ENCODE assay signal across 8 cellular contexts in the genomic region with DNA sequence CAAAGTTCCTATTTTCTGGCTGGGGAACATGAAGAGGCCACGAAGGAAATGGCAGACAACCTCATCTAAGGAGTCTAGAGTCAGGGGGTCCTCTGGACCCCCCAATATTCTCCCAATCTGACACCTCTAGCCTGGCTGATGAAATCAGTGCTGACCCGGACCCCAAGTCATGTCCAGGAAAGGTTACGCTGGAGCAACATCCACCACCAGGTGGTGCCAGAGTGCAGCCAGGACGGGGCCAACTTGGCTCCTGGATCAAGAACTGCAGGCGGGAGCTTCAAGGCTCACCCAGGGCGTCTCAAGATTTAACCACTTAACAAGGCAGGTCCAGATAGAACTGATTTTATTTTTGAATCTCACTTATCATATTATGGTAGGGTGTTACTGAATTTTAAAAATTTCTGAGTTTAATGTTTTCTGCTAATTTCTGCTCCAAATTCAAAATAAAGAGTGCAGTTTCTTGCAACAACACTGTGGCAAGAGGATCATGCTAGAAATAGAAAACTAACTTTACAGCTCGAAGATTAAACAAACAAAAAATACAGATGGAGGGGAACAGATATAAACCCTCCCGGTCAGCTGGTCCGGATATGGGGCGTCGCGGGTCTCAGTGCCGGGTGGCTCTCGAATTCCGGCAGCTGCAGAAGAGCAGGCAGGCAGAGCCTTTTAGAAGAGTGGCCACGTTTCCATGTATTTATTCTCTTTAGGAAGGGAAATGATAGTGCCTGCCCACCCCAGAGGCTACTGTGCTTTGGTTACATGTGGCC.
DNase-seq lines count a peak whose midpoint lies in the region; ATAC-seq, FAIRE-seq and TF ChIP-seq lines count a peak whose summit lies in the region.

No MANE protein-coding gene starts in this region.

- ATAC-seq in GM18867 (IDR thresholded peaks at IDR 0.05; ENCODE audit: unreplicated experiment) (peak; percentile 43), GM12878 (peak; percentile 89), GM21390 (IDR thresholded peaks at IDR 0.05; ENCODE audit: unreplicated experiment) (no peak)

- SMC1A ChIA-PET in GM12878 (lab: Charles Lee; ENCODE audit: uncharacterized antibody, unreplicated experiment), result interaction anchor here (0.6 to 5.2 kb wide), 5 partner anchors 46 to 1526 kb away, joined by 3 to 26 read pairs (median 4); no protein-coding TSS in a partner anchor

- H2AFZ ChIP-seq in GM12878 (ENCODE audit: control insufficient read depth, low read depth, low read length), result no peak overlapping the region

- no peak overlapping the region for H3K4me3 ChIP-seq in NB4 (ENCODE audit: low read depth, low read length)
- no peak overlapping the region for H3K4me3 ChIP-seq in GM12878
- H3K4me3 ChIP-seq in iPS-20b (ENCODE audit: low read length), result no peak overlapping the region
- no peak overlapping the region for H3K4me3 ChIP-seq in spleen

- no peaks in the 10 kb centered on the region for H3K79me2 ChIP-seq in GM12878 (ENCODE audit: control insufficient read depth, insufficient read depth, low read length)

- intact Hi-C loops in GM12878 (cut with micrococcal nuclease; ENCODE audit: unreplicated experiment) (loop anchor here (2.0 to 5.0 kb wide), 3 partner anchors 373 to 612 kb away; a partner anchor contains a TSS), spleen (cut with DNase I; ENCODE audit: low total_unique reads) (loop anchor here (2.0 to 5.0 kb wide), 2 partner anchors 185 to 612 kb away; a partner anchor contains a TSS)

- no peak overlapping the region for H3K4me2 ChIP-seq in GM12878 (ENCODE audit: control insufficient read depth, insufficient read depth)

- H3K9ac ChIP-seq in GM12878 (ENCODE audit: control insufficient read depth, insufficient read depth, low read length), result no peak overlapping the region
- H3K9ac ChIP-seq in iPS-20b (ENCODE audit: low read depth, low read length), result peak overlapping the region; percentile 46; the same call in 1 of the 2 replicates

- 40% methylated on average over 16 of the region's 16 CpGs for WGBS in GM12878 (ENCODE audit: insufficient coverage, insufficient replicate concordance, low lambda C conversion rate, missing lambda C conversion rate)
- 45 to 53% (median 48%) methylated on average over 16 of the region's 16 CpGs for WGBS in spleen, 5 donors

- TF ChIP-seq RAD21 in GM12878 (IDR thresholded peaks at IDR 0.05; ENCODE audit: insufficient read depth, low read depth, low read length), result peak; percentile 92

- TF ChIP-seq CTCF in NB4 (IDR thresholded peaks at IDR 0.05; ENCODE audit: low read depth, low read length), result peak; percentile 99
- peak; percentile 88 to 95 (median 93) for TF ChIP-seq CTCF in GM12878 (IDR thresholded peaks at IDR 0.05 in 2 of 3, conservative IDR thresholded peaks at IDR 0.05 in 1 of 3; ENCODE audit: control insufficient read depth in 2 of 3, extremely low read depth in 1 of 3, insufficient read depth in 1 of 3, low read depth in 3 of 3, low read length in 3 of 3)
- TF ChIP-seq CTCF in spleen (IDR thresholded peaks at IDR 0.05 in 8 of 11, conservative IDR thresholded peaks at IDR 0.05 in 3 of 11), result peak; percentile 53 to 90 (median 77)

- RAD21 ChIA-PET in GM12878 (lab: Charles Lee; ENCODE audit: unreplicated experiment), result interaction anchor here (2.6 kb wide), 1 partner anchor 184 kb away, joined by 12 read pairs; no protein-coding TSS in a partner anchor

- in situ Hi-C loops in GM12878 (cut with MboI), result loop anchor here (5.0 kb wide), 2 partner anchors 37 to 183 kb away; no protein-coding TSS in a partner anchor

- H3K36me3 ChIP-seq in GM12878 (ENCODE audit: control insufficient read depth in 2 of 2, insufficient read depth in 2 of 2, low read length in 1 of 2), result no peaks in the 10 kb centered on the region
- peaks cover 33% of the 10 kb centered on the region for H3K36me3 ChIP-seq in iPS-20b (ENCODE audit: insufficient read depth, low read depth, low read length)
- peaks cover 0 to 27% (median 10%) of the 10 kb centered on the region in 6 donors for H3K36me3 ChIP-seq in spleen

- BruUV-seq in GM12878 (replicated peaks; lab: Mats Ljungman, UMichigan), result no TSS peak

- H3K27me3 ChIP-seq in GM12878 (replicated peaks in 1 of 2; ENCODE audit: control insufficient read depth in 2 of 2, insufficient read depth in 2 of 2, low read length in 1 of 2) (0 out of 4 replicates have a peak, but pooled peaks cover 0 to 3% of the 10 kb centered on the region in 2 experiments), iPS-20b (ENCODE audit: insufficient read depth, low read length) (no peaks in the 10 kb centered on the region), spleen (replicated peaks in 1 of 7) (peaks cover 0 to 10% (median 0%) of the 10 kb centered on the region in 7 donors)

- CTCF ChIA-PET in GM12878 (lab: Yijun Ruan, JAX), result interaction anchor here (0.6 to 7.7 kb wide), 18 partner anchors 9 to 1412 kb away, joined by 3 to 104 read pairs (median 4); no protein-coding TSS in a partner anchor

- TF ChIP-seq POLR2A in NB4 (IDR thresholded peaks at IDR 0.05; ENCODE audit: extremely low read depth, insufficient read length) (no peak), GM12878 (IDR thresholded peaks at IDR 0.05; ENCODE audit: low read depth, low read length) (no peak), spleen (IDR thresholded peaks at IDR 0.05) (no peak)

- H3K9me3 ChIP-seq in GM12878 (replicated peaks; ENCODE audit: control insufficient read depth, insufficient read depth, low read length) (no peaks in the 10 kb centered on the region), iPS-20b (ENCODE audit: insufficient read depth, low read depth, low read length) (no peaks in the 10 kb centered on the region), spleen (no peaks in the 10 kb centered on the region)

- H3K27ac ChIP-seq in GM12878 (ENCODE audit: control insufficient read depth, insufficient read depth), result no peak overlapping the region
- no peak overlapping the region for H3K27ac ChIP-seq in iPS-20b (ENCODE audit: low read length)
- peak overlapping the region in 1 of 8 donors; percentile 75 for H3K27ac ChIP-seq in spleen

- DNase-seq in AG08395 (ENCODE audit: low spot score), result peak; percentile 81
- peak; percentile 80 for DNase-seq in NB4 (ENCODE audit: low read depth)
- DNase-seq in UCSD-AML1 (lab: John Stamatoyannopoulos, UW; ENCODE audit: unreplicated experiment), result peak; percentile 81
- DNase-seq in GM12878 (ENCODE audit: low read depth, low spot score), result no peak
- peak; percentile 91 for DNase-seq in spleen

- TF ChIP-seq EP300 in GM12878 (IDR thresholded peaks at IDR 0.05; ENCODE audit: borderline replicate concordance in 1 of 2, control insufficient read depth in 1 of 2, low read depth in 2 of 2, low read length in 2 of 2), result no peak

- no peaks in the 10 kb centered on the region for H3K4me1 ChIP-seq in GM12878 (ENCODE audit: control insufficient read depth, insufficient read depth, low read length)
- peaks cover 26% of the 10 kb centered on the region for H3K4me1 ChIP-seq in iPS-20b (ENCODE audit: insufficient read depth, low read length)
- H3K4me1 ChIP-seq in spleen, result peaks cover 0 to 46% (median 17%) of the 10 kb centered on the region in 6 donors

- FAIRE-seq in GM12878 (lab: Jason Lieb, UNC), result peak; percentile 95

- POLR2A ChIA-PET in GM12878 (lab: Charles Lee), result no interaction called here

- H4K20me1 ChIP-seq in GM12878 (ENCODE audit: control insufficient read depth, insufficient read depth), result no peaks in the 10 kb centered on the region

TF ChIP-seq in GM12878, 131 proteins besides CTCF, POLR2A, EP300 and RAD21:
- no peak for TF ChIP-seq RUNX3 (IDR thresholded peaks at IDR 0.05; ENCODE audit: low read length)
- no peak for TF ChIP-seq RBBP5 (conservative IDR thresholded peaks at IDR 0.05)
- peak; percentile 82 for TF ChIP-seq YY1 (IDR thresholded peaks at IDR 0.05; ENCODE audit: low read depth, low read length)
- TF ChIP-seq POLR2AphosphoS5 (IDR thresholded peaks at IDR 0.05; ENCODE audit: low read length), result no peak
- TF ChIP-seq SMC3 (IDR thresholded peaks at IDR 0.05; ENCODE audit: borderline replicate concordance, low read length), result peak; percentile 94
- TF ChIP-seq, protein P1, sequence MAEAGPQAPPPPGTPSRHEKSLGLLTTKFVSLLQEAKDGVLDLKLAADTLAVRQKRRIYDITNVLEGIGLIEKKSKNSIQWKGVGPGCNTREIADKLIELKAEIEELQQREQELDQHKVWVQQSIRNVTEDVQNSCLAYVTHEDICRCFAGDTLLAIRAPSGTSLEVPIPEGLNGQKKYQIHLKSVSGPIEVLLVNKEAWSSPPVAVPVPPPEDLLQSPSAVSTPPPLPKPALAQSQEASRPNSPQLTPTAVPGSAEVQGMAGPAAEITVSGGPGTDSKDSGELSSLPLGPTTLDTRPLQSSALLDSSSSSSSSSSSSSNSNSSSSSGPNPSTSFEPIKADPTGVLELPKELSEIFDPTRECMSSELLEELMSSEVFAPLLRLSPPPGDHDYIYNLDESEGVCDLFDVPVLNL (IDR thresholded peaks at IDR 0.05; ENCODE audit: low read depth, low read length), result 0 out of 2 replicates have a peak, but pooled peaks have one; percentile 44
